ENCODE assay signal across 21 cellular contexts in the genomic region with DNA sequence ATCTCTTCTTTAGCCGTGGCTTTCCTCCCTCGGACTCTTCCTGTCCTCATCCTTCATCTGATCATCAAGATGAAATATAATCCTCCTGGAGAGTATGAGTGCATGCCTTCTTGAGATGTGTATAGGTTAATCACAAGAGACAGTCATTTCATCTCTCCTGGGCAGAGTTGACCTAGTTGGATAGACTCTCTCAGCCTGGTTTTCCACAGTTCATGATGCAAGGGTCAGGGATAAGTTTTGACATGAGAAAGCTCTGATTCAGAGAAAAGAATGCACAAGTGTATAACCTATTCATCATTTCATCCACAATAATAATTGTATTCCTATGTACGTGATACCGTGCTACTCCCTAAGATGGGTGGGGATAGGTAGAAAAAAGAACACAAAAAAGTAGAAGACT. TPM values are rescaled to one million over a fixed set of nuclear protein-coding genes. Genes with fewer than 3 reads are reported as not detected.
DNase-seq lines count a peak whose midpoint lies in the region; ATAC-seq, FAIRE-seq and TF ChIP-seq lines count a peak whose summit lies in the region.
"Had no signal": no experiment of that assay in that cellular context is flagged by ENCODE, and none has a peak within 500 bp of the region (broad histone marks: within the 10 kb centered on the region; RNA-seq: fewer than 3 reads in every experiment).

No MANE protein-coding gene starts in this region.

- no peak for FAIRE-seq in frontal cortex (lab: Jason Lieb, UNC)
- FAIRE-seq: A204.1, GM12892, GM18507, H54, HTR-8/SVneo had no signal

- no peaks in the 10 kb centered on the region for H3K9me2 ChIP-seq in hepatocyte (replicated peaks; ENCODE audit: insufficient read depth)

- no peaks in the 10 kb centered on the region for H4K20me1 ChIP-seq in hepatocyte (ENCODE audit: insufficient read depth, poor library complexity, severe bottlenecking)

- no peak overlapping the region for H3K27ac ChIP-seq in hepatocyte
- H3K27ac ChIP-seq: C4-2B had no signal

- peak; percentile 41 for DNase-seq in G401 (ENCODE audit: low spot score)
- DNase-seq in H7 = peak; percentile 2
- peak; percentile 38 for DNase-seq in cerebellar cortex (ENCODE audit: low spot score)
- DNase-seq in hepatocyte (ENCODE audit: low spot score) = no peak
- no peak for DNase-seq in frontal cortex (ENCODE audit: low spot score in 2 of 2)
- no peak for DNase-seq in NCI-H2227 (lab: John Stamatoyannopoulos, UW; ENCODE audit: unreplicated experiment)
- DNase-seq: ACHN; Caco-2; CD4-positive, alpha-beta T cell; GDM1; HFFc6; IMR-90 had no signal

- no peaks in the 10 kb centered on the region for H3K36me3 ChIP-seq in H7 (replicated peaks; ENCODE audit: control insufficient read depth, insufficient read depth, low read length)
- H3K36me3 ChIP-seq in hepatocyte (replicated peaks; ENCODE audit: insufficient read depth, low read depth) = no peaks in the 10 kb centered on the region

- no peaks in the 10 kb centered on the region for H3K79me2 ChIP-seq in hepatocyte

- peaks cover 10% of the 10 kb centered on the region for H3K4me1 ChIP-seq in hepatocyte (ENCODE audit: insufficient read depth)

- H3K9me3 ChIP-seq in hepatocyte (ENCODE audit: low read depth) = no peaks in the 10 kb centered on the region
- H3K9me3 ChIP-seq: Caco-2 had no signal

- H3K27me3 ChIP-seq in H7 (ENCODE audit: control insufficient read depth, insufficient read depth, low read length) = no peaks in the 10 kb centered on the region
- no peaks in the 10 kb centered on the region for H3K27me3 ChIP-seq in hepatocyte

- 66% methylated on average over 4 of the region's 4 CpGs for WGBS in hepatocyte (ENCODE audit: low lambda C conversion rate, missing lambda C conversion rate)

- no peak for ATAC-seq in HG02763 (IDR thresholded peaks at IDR 0.05; ENCODE audit: unreplicated experiment)
- ATAC-seq: GM23338, HCT116 had no signal

- TF ChIP-seq CTCF in hepatocyte (IDR thresholded peaks at IDR 0.05; ENCODE audit: poor library complexity) = no peak

- H3K4me3 ChIP-seq in H7 (ENCODE audit: insufficient read depth, low read depth, low read length) (no peak overlapping the region), hepatocyte (no peak overlapping the region)
- H3K4me3 ChIP-seq: GM23338 had no signal

- H3K4me2 ChIP-seq in hepatocyte = peak overlapping the region; percentile 20
- H3K4me2 ChIP-seq: GM23338 had no signal

- in situ Hi-C loops in G401 (cut with HindIII; ENCODE audit: low sequenced_read_pairs) = no loop called here

- H2AFZ ChIP-seq in hepatocyte = no peak overlapping the region
- H2AFZ ChIP-seq: GM23338 had no signal

RNA-seq across cellular contexts. Expression of gene CCDC90B, which starts 33.2 kb away (rescaled TPM):
- total RNA-seq in G401 (2014; rRNA removed; shearing (Covaris generic)) = 35.1 and 54.9 TPM in 2 replicates
- 47.7 and 53.2 TPM in 2 replicates for total RNA-seq in H7 (2014; rRNA removed; shearing (Covaris generic))
- total RNA-seq in hepatocyte = 42.4 and 45.7 TPM in 2 replicates
- polyA plus RNA-seq in hepatocyte = 47.8 and 50.9 TPM in 2 replicates
- total RNA-seq in frontal cortex = 216 TPM

Comparison
In these comparisons a context has a peak if more than half of its experiments do, and no peak if none do; other contexts are left out.
1. DNase-seq: peak in G401 (single experiment), H7 (single experiment) and cerebellar cortex (single experiment); none in hepatocyte (single experiment), frontal cortex (0 of 2) and NCI-H2227 (single experiment).